Comparison of ENCODE assay signal across 17 cellular contexts in genomic region chr7:99839560-99840011, GRCh38. TPM values are rescaled to one million over a fixed set of nuclear protein-coding genes. Genes with fewer than 3 reads are reported as not detected.
A peak's percentile ranks its signal among the peaks of the same experiment; 100 is the strongest.
DNase-seq lines count a peak whose midpoint lies in the region; ATAC-seq, FAIRE-seq and TF ChIP-seq lines count a peak whose summit lies in the region.
"Had no signal": no experiment of that assay in that cellular context is flagged by ENCODE, and none has a peak within 500 bp of the region (broad histone marks: within the 10 kb centered on the region; RNA-seq: fewer than 3 reads in every experiment).

No MANE protein-coding gene starts in this region.

- H3K9ac ChIP-seq in H1 (replicated peaks in 1 of 4; ENCODE audit: extremely low read depth in 1 of 4, low read depth in 3 of 4, low read length in 3 of 4): no peak overlapping the region

- POLR2A ChIA-PET in H1 (lab: Charles Lee; ENCODE audit: partially characterized antibody): interaction anchor here (1.0 to 1.8 kb wide), 10 partner anchors 9 to 280 kb away, joined by 3 to 6 read pairs (median 4); no protein-coding TSS in a partner anchor

- H2BK5ac ChIP-seq in H1 (ENCODE audit: low read depth, low read length): peak overlapping the region; percentile 9; the same call in 1 of the 2 replicates

- no peaks in the 10 kb centered on the region for H3K9me3 Mint-ChIP-seq in stimulated activated naive CD8-positive, alpha-beta T cell treated with anti-CD3 and anti-CD28 coated beads, Interleukin-15, amount 100 ng/mL, for 72 hours
- H3K9me3 Mint-ChIP-seq: central memory CD8-positive, alpha-beta T cell had no signal

- peak; percentile 68 for DNase-seq in DMS53 (lab: John Stamatoyannopoulos, UW)
- no peak for DNase-seq in DMS53 treated with DMSO at 0.1 percent for 48 hours (lab: John Stamatoyannopoulos, UW; ENCODE audit: unreplicated experiment)
- peak; percentile 61 for DNase-seq in NCI-H2196 treated with DMSO at 0.1 percent for 48 hours (lab: John Stamatoyannopoulos, UW; ENCODE audit: unreplicated experiment)
- peak in 1 of 2 experiments; percentile 49 for DNase-seq in H1 (ENCODE audit: low read depth in 1 of 2, low spot score in 2 of 2)
- peak in 1 of 2 donors; percentile 17 for DNase-seq in stimulated activated naive CD8-positive, alpha-beta T cell treated with anti-CD3 and anti-CD28 coated beads, Interleukin-15, amount 100 ng/mL, for 72 hours
- no peak for DNase-seq in GM12892 (ENCODE audit: insufficient read length)
- DNase-seq: activated CD4-positive, alpha-beta T cell treated with anti-CD3 and anti-CD28 coated beads, Interleukin-2, amount 50 U/mL, for 1 hour; activated naive CD4-positive, alpha-beta T cell treated with Interleukin-2 at 50 U/mL for 16 hours; right cardiac atrium had no signal

- H4K91ac ChIP-seq in H1 (replicated peaks; ENCODE audit: insufficient read length, low read length): peak overlapping the region; percentile 82

- peak overlapping the region; percentile 85 for H2BK120ac ChIP-seq in H1 (replicated peaks; ENCODE audit: low read depth, low read length)

- no peaks in the 10 kb centered on the region for H3K79me1 ChIP-seq in H1 (ENCODE audit: low read depth, low read length)

- no peak for TF ChIP-seq EP300 in H1 (IDR thresholded peaks at IDR 0.05; ENCODE audit: borderline replicate concordance in 1 of 2, low read depth in 2 of 2, low read length in 2 of 2)

- peak overlapping the region in 1 of 4 experiments; percentile 30; a peak in 1 of 8 replicates for H3K4me3 ChIP-seq in H1 (ENCODE audit: extremely low read depth in 1 of 4, insufficient read depth in 2 of 4, low read depth in 3 of 4, low read length in 4 of 4)

- no peaks in the 10 kb centered on the region for H3K36me3 ChIP-seq in H1 (ENCODE audit: control insufficient read depth in 2 of 4, insufficient read depth in 4 of 4, low read length in 3 of 4)

- H3K79me2 ChIP-seq in H1 (ENCODE audit: control insufficient read depth in 1 of 2, insufficient read depth in 2 of 2, low read length in 2 of 2): no peaks in the 10 kb centered on the region

- peak overlapping the region; percentile 45; the same call in 1 of the 2 replicates for H3K27ac ChIP-seq in H1 (ENCODE audit: low read depth, low read length)
- H3K27ac ChIP-seq: 22Rv1 had no signal

- H3K4me3 Mint-ChIP-seq in stimulated activated naive CD8-positive, alpha-beta T cell treated with anti-CD3 and anti-CD28 coated beads, Interleukin-15, amount 100 ng/mL, for 72 hours: no peak overlapping the region
- H3K4me3 Mint-ChIP-seq: central memory CD8-positive, alpha-beta T cell had no signal

- peak overlapping the region; percentile 80; the same call in 1 of the 2 replicates for H2BK12ac ChIP-seq in H1 (ENCODE audit: low read depth, low read length)

- no peak overlapping the region for H3K14ac ChIP-seq in H1 (ENCODE audit: insufficient read length)

- peaks cover 4 to 17% (median 16%) of the 10 kb centered on the region in 4 experiments; a peak in 6 of 7 replicates for H3K4me1 ChIP-seq in H1 (replicated peaks in 1 of 4; ENCODE audit: control insufficient read depth in 3 of 4, insufficient read depth in 4 of 4, low read length in 3 of 4)

- no peaks in the 10 kb centered on the region for H4K20me1 ChIP-seq in H1 (replicated peaks in 1 of 2; ENCODE audit: control insufficient read depth in 1 of 2, insufficient read depth in 2 of 2, low read length in 2 of 2)

- TF ChIP-seq RAD21 in H1 (IDR thresholded peaks at IDR 0.05 in 1 of 2, conservative IDR thresholded peaks at IDR 0.05 in 1 of 2; ENCODE audit: low read depth in 2 of 2, low read length in 2 of 2): 0 out of 4 replicates have a peak, but pooled peaks of 1 of the 2 experiments have one; percentile 3

- H3K27ac Mint-ChIP-seq in stimulated activated naive CD8-positive, alpha-beta T cell treated with anti-CD3 and anti-CD28 coated beads, Interleukin-15, amount 100 ng/mL, for 72 hours: no peak overlapping the region

- peak; percentile 77 for ATAC-seq in stimulated activated naive CD8-positive, alpha-beta T cell treated with anti-CD3 and anti-CD28 coated beads, Interleukin-15, amount 100 ng/mL, for 72 hours
- ATAC-seq in GM18511 (IDR thresholded peaks at IDR 0.05; ENCODE audit: unreplicated experiment) (no peak), HG02970 (IDR thresholded peaks at IDR 0.05; ENCODE audit: low FRiP score, unreplicated experiment) (no peak)
- ATAC-seq: right cardiac atrium had no signal

- H3K4me2 ChIP-seq in H1 (ENCODE audit: insufficient read depth in 1 of 2, low read depth in 2 of 2, low read length in 2 of 2): peak overlapping the region; percentile 41 to 49; a peak in 3 of 4 replicates

- peak overlapping the region; percentile 85 for H3K18ac ChIP-seq in H1 (ENCODE audit: extremely low read depth, low read length)

- H2BK15ac ChIP-seq in H1 (ENCODE audit: low read length): no peak overlapping the region

- no peak overlapping the region for H3K23ac ChIP-seq in H1 (ENCODE audit: insufficient read length)

- TF ChIP-seq CTCF in H1 (IDR thresholded peaks at IDR 0.05; ENCODE audit: control extremely low read depth in 1 of 3, insufficient read depth in 1 of 3, low read depth in 1 of 3, low read length in 3 of 3): no peak

- CTCF ChIA-PET in H1 (lab: Charles Lee; ENCODE audit: partially characterized antibody): interaction anchor here (0.7 to 1.4 kb wide), 5 partner anchors 10 to 241 kb away, joined by 3 to 4 read pairs (median 3); partner anchors contain the start of gene TMEM225B

- no peak overlapping the region for H4K8ac ChIP-seq in H1 (ENCODE audit: extremely low read depth, insufficient read depth, low read length)

- no peak overlapping the region for H2AFZ ChIP-seq in H1 (ENCODE audit: low read length)

- peaks cover 30% of the 10 kb centered on the region for H3K4me1 Mint-ChIP-seq in stimulated activated naive CD8-positive, alpha-beta T cell treated with anti-CD3 and anti-CD28 coated beads, Interleukin-15, amount 100 ng/mL, for 72 hours
- H3K4me1 Mint-ChIP-seq: central memory CD8-positive, alpha-beta T cell had no signal

- TF ChIP-seq POLR2A in H1 (IDR thresholded peaks at IDR 0.05; ENCODE audit: control extremely low read depth in 1 of 2, low read depth in 2 of 2, low read length in 2 of 2) (no peak), GM12892 (IDR thresholded peaks at IDR 0.05; ENCODE audit: low read depth, low read length) (no peak)

- 31% methylated on average over 5 of the region's 5 CpGs; no CpG with 5 or more reads in 1 of the 2 experiments for WGBS in H1 (ENCODE audit: extremely low coverage in 1 of 2, insufficient coverage in 1 of 2, insufficient read length in 1 of 2, insufficient replicate concordance in 2 of 2, low coverage in 1 of 2, low lambda C conversion rate in 2 of 2, missing lambda C conversion rate in 1 of 2), 2 experiments

- H3K56ac ChIP-seq in H1 (replicated peaks; ENCODE audit: insufficient read length, low read depth, low read length): no peak overlapping the region

- no peak overlapping the region for H3K4ac ChIP-seq in H1 (replicated peaks; ENCODE audit: insufficient read length, low read depth, low read length)

- H2AK5ac ChIP-seq in H1 (ENCODE audit: low read depth, low read length): no peak overlapping the region

- FAIRE-seq in H1 (lab: Jason Lieb, UNC) (no peak), GM12892 (lab: Jason Lieb, UNC) (no peak)

- H4K5ac ChIP-seq in H1 (ENCODE audit: insufficient read length, low read depth, low read length): no peak overlapping the region

- no peaks in the 10 kb centered on the region for H3K9me3 ChIP-seq in H1 (ENCODE audit: insufficient read depth in 2 of 2, low read depth in 1 of 2, low read length in 1 of 2)

- H3K27me3 ChIP-seq in H1 (replicated peaks in 1 of 4; ENCODE audit: control insufficient read depth in 3 of 4, extremely low read depth in 1 of 4, insufficient read depth in 3 of 4, low read length in 3 of 4): no peaks in the 10 kb centered on the region

- H3K23me2 ChIP-seq in H1 (ENCODE audit: low read depth, low read length): no peaks in the 10 kb centered on the region

- no peaks in the 10 kb centered on the region for H3K27me3 Mint-ChIP-seq in stimulated activated naive CD8-positive, alpha-beta T cell treated with anti-CD3 and anti-CD28 coated beads, Interleukin-15, amount 100 ng/mL, for 72 hours

- H2BK20ac ChIP-seq in H1 (ENCODE audit: low read length): no peak overlapping the region

TF ChIP-seq in H1, 55 proteins besides CTCF, POLR2A, EP300 and RAD21 (continues in another document):
- TF ChIP-seq TBP (IDR thresholded peaks at IDR 0.05; ENCODE audit: low read depth, low read length): 0 out of 2 replicates have a peak, but pooled peaks have one; percentile 22

RNA-seq across cellular contexts. Expression of gene CYP3A43, which starts 11.8 kb away (rescaled TPM):
- not detected in 2 replicates for total RNA-seq in H1 (2021; fragmentation: NEBNext Ultra II Directional; extraction: Animal tissue kit (Norgen Biotek cat#: 25700))
- polyA plus RNA-seq in H1 (2011; rRNA removed): 0.06 TPM in 1 of 2 replicates, not detected in the other
- not detected for polyA plus RNA-seq in H1 (2011; cell fraction: cytosol; rRNA removed)
- 0.20 TPM for polyA plus RNA-seq in H1 (2011; cell fraction: nucleus; rRNA removed)
- not detected in 4 replicates for polyA plus RNA-seq in H1 (2012, experiment 1 of 2)
- not detected for polyA plus RNA-seq in H1 (2012, experiment 2 of 2)
- not detected for polyA plus RNA-seq in H1 (2013, experiment 1 of 2)
- not detected for polyA plus RNA-seq in H1 (2013, experiment 2 of 2)
- 0.15 TPM in 1 of 2 replicates, not detected in the other for polyA minus RNA-seq in H1 (2011; rRNA and poly(A)+ RNA removed)
- polyA minus RNA-seq in H1 (2011; cell fraction: cytosol; rRNA and poly(A)+ RNA removed): not detected
- polyA minus RNA-seq in H1 (2011; cell fraction: nucleus; rRNA and poly(A)+ RNA removed): not detected
- not detected for polyA plus RNA-seq in GM12892 (2012; ENCODE audit: missing spikeins)
- total RNA-seq: fibroblast of lung, myocyte, right cardiac atrium, temporal lobe had no signal
- polyA plus RNA-seq: fibroblast of lung had no signal

RNA-seq across cellular contexts. Expression of gene OR2AE1, which starts 37.2 kb away (rescaled TPM):
- total RNA-seq in H1 (2021; fragmentation: NEBNext Ultra II Directional; extraction: Animal tissue kit (Norgen Biotek cat#: 25700)): not detected in 2 replicates
- not detected in 2 replicates for polyA plus RNA-seq in H1 (2011; rRNA removed)
- polyA plus RNA-seq in H1 (2011; cell fraction: cytosol; rRNA removed): not detected
- not detected for polyA plus RNA-seq in H1 (2011; cell fraction: nucleus; rRNA removed)
- polyA plus RNA-seq in H1 (2012, experiment 1 of 2): not detected in 4 replicates
- polyA plus RNA-seq in H1 (2012, experiment 2 of 2): not detected
- not detected for polyA plus RNA-seq in H1 (2013, experiment 1 of 2)
- polyA plus RNA-seq in H1 (2013, experiment 2 of 2): not detected
- not detected in 2 replicates for polyA minus RNA-seq in H1 (2011; rRNA and poly(A)+ RNA removed)
- not detected for polyA minus RNA-seq in H1 (2011; cell fraction: cytosol; rRNA and poly(A)+ RNA removed)
- polyA minus RNA-seq in H1 (2011; cell fraction: nucleus; rRNA and poly(A)+ RNA removed): not detected
- not detected for polyA plus RNA-seq in GM12892 (2012; ENCODE audit: missing spikeins)
- total RNA-seq: myocyte had no signal

RNA-seq across cellular contexts. Expression of gene CYP3A4, which starts 55.6 kb away (rescaled TPM):
- not detected in 2 replicates for total RNA-seq in H1 (2021; fragmentation: NEBNext Ultra II Directional; extraction: Animal tissue kit (Norgen Biotek cat#: 25700))
- not detected in 2 replicates for polyA plus RNA-seq in H1 (2011; rRNA removed)
- polyA plus RNA-seq in H1 (2011; cell fraction: cytosol; rRNA removed): not detected
- polyA plus RNA-seq in H1 (2011; cell fraction: nucleus; rRNA removed): not detected
- polyA plus RNA-seq in H1 (2012, experiment 1 of 2): not detected in 4 replicates
- polyA plus RNA-seq in H1 (2012, experiment 2 of 2): not detected
- not detected for polyA plus RNA-seq in H1 (2013, experiment 1 of 2)
- not detected for polyA plus RNA-seq in H1 (2013, experiment 2 of 2)
- not detected in 2 replicates for polyA minus RNA-seq in H1 (2011; rRNA and poly(A)+ RNA removed)
- not detected for polyA minus RNA-seq in H1 (2011; cell fraction: cytosol; rRNA and poly(A)+ RNA removed)
- polyA minus RNA-seq in H1 (2011; cell fraction: nucleus; rRNA and poly(A)+ RNA removed): not detected
- polyA plus RNA-seq in GM12892 (2012; ENCODE audit: missing spikeins): not detected
- total RNA-seq: right cardiac atrium; T-helper 1 cell treated with Interleukin-12 subunit alpha and Interleukin-12 subunit beta and Interleukin-4 antibody, amounts not matched to agents 30 ng/mL and 1 ng/mL, for 36 hours; temporal lobe had no signal
- polyA plus RNA-seq: fibroblast of lung had no signal

Comparison
In these comparisons a context has a peak if more than half of its experiments do, and no peak if none do; other contexts are left out.
1. DNase-seq: peak in DMS53 (single experiment) and NCI-H2196 treated with DMSO at 0.1 percent for 48 hours (single experiment); none in DMS53 treated with DMSO at 0.1 percent for 48 hours (single experiment) and GM12892 (single experiment).